8 cellular contexts compared by ENCODE assay signal in genomic region chrX:23742693-23743622, GRCh38. TPM values are rescaled to one million over a fixed set of nuclear protein-coding genes. Genes with fewer than 3 reads are reported as not detected.
DNase-seq lines count a peak whose midpoint lies in the region; ATAC-seq and TF ChIP-seq lines count a peak whose summit lies in the region.

ACOT9 (minus strand) TSS chrX:23743276; CDS start chrX:23743144, 132 bp downstream.

- no peaks in the 10 kb centered on the region for H4K20me1 ChIP-seq in neural cell (ENCODE audit: insufficient read depth)

- H3F3A ChIP-seq in neural cell (ENCODE audit: insufficient read depth, low read length, poor library complexity, severe bottlenecking), result no peaks in the 10 kb centered on the region

- no peaks in the 10 kb centered on the region for H3K36me3 ChIP-seq in HUES6 (ENCODE audit: control insufficient read depth, insufficient read depth, low read length)
- H3K36me3 ChIP-seq in neural cell (ENCODE audit: insufficient read depth, low read length), result no peaks in the 10 kb centered on the region
- H3K36me3 ChIP-seq in stomach smooth muscle (ENCODE audit: control insufficient read depth in 2 of 2, insufficient read depth in 2 of 2, low read length in 2 of 2), result no peaks in the 10 kb centered on the region

- H3K9ac ChIP-seq in HUES6 (ENCODE audit: low read length), result peak within 1 kb of the TSS; percentile 75
- no peak within 1 kb of the TSS for H3K9ac ChIP-seq in neural cell (ENCODE audit: low read length)
- H3K9ac ChIP-seq in stomach smooth muscle (ENCODE audit: low read length in 2 of 2), result peak within 1 kb of the TSS; percentile 90 to 95

- no peaks in the 10 kb centered on the region for H3K79me2 ChIP-seq in neural cell (replicated peaks; ENCODE audit: insufficient read depth, low read length)

- H3K27ac ChIP-seq in HUES6 (ENCODE audit: low read depth, low read length) (peak within 1 kb of the TSS; percentile 78), neural cell (ENCODE audit: low read length) (no peak within 1 kb of the TSS), stomach smooth muscle (ENCODE audit: low read length) (peak within 1 kb of the TSS; percentile 96)

- no peaks in the 10 kb centered on the region for H3K9me2 ChIP-seq in neural cell (ENCODE audit: insufficient read depth, low read length)

- peak; percentile 68 for TF ChIP-seq POLR2A in Raji (IDR thresholded peaks at IDR 0.05; ENCODE audit: insufficient read depth, low read depth, low read length)

- peak; percentile 93 for ATAC-seq in GM21447 (IDR thresholded peaks at IDR 0.05; ENCODE audit: unreplicated experiment)

- H3K4me3 ChIP-seq in HUES6 (ENCODE audit: low read depth, low read length), result peak within 1 kb of the TSS; percentile 85
- H3K4me3 ChIP-seq in fibroblast of villous mesenchyme (ENCODE audit: low read depth, low read length), result peak within 1 kb of the TSS; percentile 76
- H3K4me3 ChIP-seq in neural cell (ENCODE audit: low read length), result peak within 1 kb of the TSS; percentile 59
- peak within 1 kb of the TSS; percentile 75 to 79 for H3K4me3 ChIP-seq in stomach smooth muscle (ENCODE audit: low read length in 2 of 2)

- no peaks in the 10 kb centered on the region for H3K27me3 ChIP-seq in HUES6 (ENCODE audit: control insufficient read depth, insufficient read depth, low read length)
- H3K27me3 ChIP-seq in neural cell (ENCODE audit: insufficient read depth, low read depth, low read length), result peaks cover 4% of the 10 kb centered on the region
- no peaks in the 10 kb centered on the region for H3K27me3 ChIP-seq in stomach smooth muscle (ENCODE audit: control insufficient read depth in 1 of 2, insufficient read depth in 2 of 2, low read length in 2 of 2)

- H3K4me1 ChIP-seq in HUES6 (ENCODE audit: control insufficient read depth, insufficient read depth, low read length) (peaks cover 6% of the 10 kb centered on the region; the same call in 1 of the 2 replicates), stomach smooth muscle (ENCODE audit: control insufficient read depth, insufficient read depth, low read length) (peaks cover 3% of the 10 kb centered on the region)

- H3K4me2 ChIP-seq in neural cell (ENCODE audit: low read length), result no peak within 1 kb of the TSS

- H3K9me3 ChIP-seq in HUES6 (ENCODE audit: control insufficient read depth, insufficient read depth, low read depth, low read length) (no peaks in the 10 kb centered on the region), neural cell (ENCODE audit: low read length) (no peaks in the 10 kb centered on the region), stomach smooth muscle (ENCODE audit: control insufficient read depth in 2 of 2, low read length in 2 of 2) (no peaks in the 10 kb centered on the region)

- DNase-seq in DMS153 (lab: John Stamatoyannopoulos, UW) (peak; percentile 68), fibroblast of villous mesenchyme (ENCODE audit: low read depth) (peak; percentile 96)
- peak; percentile 88 for DNase-seq in activated effector memory CD4-positive, alpha-beta T cell treated with anti-CD3 and anti-CD28 coated beads, Interleukin-2, amount 50 U/mL, for 16 hours

- H2AFZ ChIP-seq in neural cell (ENCODE audit: low read depth, low read length), result no peak within 1 kb of the TSS

- no peak for TF ChIP-seq RAD21 in neural cell (conservative IDR thresholded peaks at IDR 0.05)

- TF ChIP-seq CTCF in fibroblast of villous mesenchyme (IDR thresholded peaks at IDR 0.05; ENCODE audit: insufficient read depth, low read depth, low read length) (no peak), neural cell (IDR thresholded peaks at IDR 0.05; ENCODE audit: poor library complexity, severe bottlenecking) (no peak)

- TF ChIP-seq EP300 in neural cell (conservative IDR thresholded peaks at IDR 0.05; ENCODE audit: poor library complexity, severe bottlenecking), result no peak

TF ChIP-seq in neural cell, 6 proteins besides CTCF, POLR2A, EP300 and RAD21:
- TF ChIP-seq SMC3 (conservative IDR thresholded peaks at IDR 0.05; ENCODE audit: poor library complexity), result no peak
- TF ChIP-seq MXI1 (conservative IDR thresholded peaks at IDR 0.05; ENCODE audit: poor library complexity, severe bottlenecking), result no peak
- TF ChIP-seq TAF1 (IDR thresholded peaks at IDR 0.05; ENCODE audit: low read depth), result no peak

RNA-seq across cellular contexts. Expression of gene ACOT9, which starts in this region (rescaled TPM):
- total RNA-seq in fibroblast of villous mesenchyme, result 69.5 and 72.8 TPM in 2 replicates
- polyA plus RNA-seq in neural cell, result 0.80 and 3.1 TPM in 2 replicates
- polyA minus RNA-seq in neural cell, result 0.46 and 0.49 TPM in 2 replicates
